Comparison of ENCODE assay signal across 22 cellular contexts in genomic region chrX:133290076-133290475, GRCh38.
A peak's percentile ranks its signal among the peaks of the same experiment; 100 is the strongest.
DNase-seq lines count a peak whose midpoint lies in the region; ATAC-seq and TF ChIP-seq lines count a peak whose summit lies in the region.
"Had no signal": no experiment of that assay in that cellular context is flagged by ENCODE, and none has a peak within 500 bp of the region (broad histone marks: within the 10 kb centered on the region; RNA-seq: fewer than 3 reads in every experiment).

No MANE protein-coding gene starts in this region.

- 92 to 96% methylated on average over 4 of the region's 4 CpGs for WGBS in sigmoid colon, 2 donors

- ATAC-seq in HG03135 (IDR thresholded peaks at IDR 0.05; ENCODE audit: unreplicated experiment) = no peak

- H3K9me3 ChIP-seq in sigmoid colon = no peaks in the 10 kb centered on the region
- H3K9me3 ChIP-seq: BE2C, SJCRH30 had no signal

- H3K4me1 ChIP-seq in sigmoid colon = no peaks in the 10 kb centered on the region
- H3K4me1 ChIP-seq: BE2C, SJCRH30 had no signal

- TF ChIP-seq CTCF in sigmoid colon (IDR thresholded peaks at IDR 0.05) = no peak

- no peak for TF ChIP-seq EP300 in sigmoid colon (IDR thresholded peaks at IDR 0.05)

- peak; percentile 48 for DNase-seq in AG20443 (ENCODE audit: low spot score)
- peak; percentile 86 for DNase-seq in M059J (ENCODE audit: low read depth)
- DNase-seq in astrocyte of the hippocampus (ENCODE audit: low read depth, low spot score) = peak; percentile 58
- peak; percentile 34 for DNase-seq in iris pigment epithelial cell (ENCODE audit: low read depth)
- DNase-seq in sigmoid colon = no peak
- DNase-seq in erythroblast (lab: John Stamatoyannopoulos, UW) = no peak
- no peak for DNase-seq in NCI-H446 treated with DMSO at 0.1 percent for 48 hours (lab: John Stamatoyannopoulos, UW)
- DNase-seq: BE2C; DMS79; GOT3; HCEC 1CT; Kasumi-1; MM.1S; NCI-H1048; NCI-H1417 treated with DMSO at 0.1 percent for 48 hours; NCI-H187; NCI-H2107; NCI-H510A treated with DMSO at 0.1 percent for 48 hours; NCI-H774; NK-92 treated with Interleukin-12 subunit alpha and Interleukin-12 subunit beta, amount 100 ng/mL, for 24 hours; SJCRH30 had no signal

- no peaks in the 10 kb centered on the region for H3K36me3 ChIP-seq in sigmoid colon
- H3K36me3 ChIP-seq: BE2C, SJCRH30 had no signal

- H3K27me3 ChIP-seq in sigmoid colon = no peaks in the 10 kb centered on the region
- H3K27me3 ChIP-seq: BE2C, SJCRH30 had no signal

- TF ChIP-seq POLR2A in sigmoid colon (IDR thresholded peaks at IDR 0.05) = no peak
- no peak for TF ChIP-seq POLR2A in erythroblast (IDR thresholded peaks at IDR 0.05; ENCODE audit: low read length)

- H3K27ac ChIP-seq in sigmoid colon = no peak overlapping the region
- H3K27ac ChIP-seq: SJCRH30 had no signal

- intact Hi-C loops in sigmoid colon (cut with DNase I) = no loop called here

- no peak overlapping the region for H3K4me3 ChIP-seq in sigmoid colon
- H3K4me3 ChIP-seq: SJCRH30 had no signal

Comparison
In these comparisons a context has a peak if more than half of its experiments do, and no peak if none do; other contexts are left out.
1. DNase-seq: peak in AG20443 (single experiment), M059J (single experiment), astrocyte of the hippocampus (single experiment) and iris pigment epithelial cell (single experiment); none in sigmoid colon (single experiment), erythroblast (0 of 2) and NCI-H446 treated with DMSO at 0.1 percent for 48 hours (single experiment).